Comparison of ENCODE assay signal across 9 cellular contexts in genomic region chr5:133032852-133033742, GRCh38. TPM values are rescaled to one million over a fixed set of nuclear protein-coding genes. Genes with fewer than 3 reads are reported as not detected.
A peak's percentile ranks its signal among the peaks of the same experiment; 100 is the strongest.
DNase-seq lines count a peak whose midpoint lies in the region; ATAC-seq and TF ChIP-seq lines count a peak whose summit lies in the region.
"Had no signal": no experiment of that assay in that cellular context is flagged by ENCODE, and none has a peak within 500 bp of the region (broad histone marks: within the 10 kb centered on the region; RNA-seq: fewer than 3 reads in every experiment).

No MANE protein-coding gene starts in this region.

- TSS peak; percentile 99 for BruUV-seq in OCI-LY7 (replicated peaks; lab: Mats Ljungman, UMichigan)

- H3K4me1 ChIP-seq in OCI-LY7 (ENCODE audit: insufficient read depth, low read length, poor library complexity, severe bottlenecking), result peaks cover 72% of the 10 kb centered on the region
- H3K4me1 ChIP-seq: prostate gland had no signal

- no peaks in the 10 kb centered on the region for H3K79me2 ChIP-seq in OCI-LY7 (ENCODE audit: insufficient read depth, low read depth, low read length)

- peak; percentile 63 for ATAC-seq in GM21381 (IDR thresholded peaks at IDR 0.05; ENCODE audit: unreplicated experiment)
- peak; percentile 91 for ATAC-seq in left colon
- ATAC-seq in HG03469 (IDR thresholded peaks at IDR 0.05; ENCODE audit: unreplicated experiment), result no peak
- no peak for ATAC-seq in GM21367 (IDR thresholded peaks at IDR 0.05; ENCODE audit: unreplicated experiment)

- H3K27ac ChIP-seq in OCI-LY7 (ENCODE audit: low read depth, low read length, poor library complexity, severe bottlenecking), result peak overlapping the region; percentile 97
- H3K27ac ChIP-seq: prostate gland had no signal

- peak overlapping the region; percentile 26; the same call in 1 of the 2 replicates for H2AFZ ChIP-seq in OCI-LY7 (ENCODE audit: low read length)

- H3K4me2 ChIP-seq in OCI-LY7 (ENCODE audit: low read length), result peak overlapping the region; percentile 71

- H3K4me3 ChIP-seq in OCI-LY7 (ENCODE audit: low read depth, low read length, poor library complexity, severe bottlenecking), result peak overlapping the region; percentile 44
- H3K4me3 ChIP-seq: prostate gland had no signal

- intact Hi-C loops in OCI-LY7 (cut with micrococcal nuclease; ENCODE audit: unreplicated experiment), result loop anchor here (1.0 to 5.0 kb wide), 3 partner anchors 18 to 1999 kb away; partner anchors contain the start of gene PITX1
- intact Hi-C loops in left colon (cut with DNase I, micrococcal nuclease), result no loop called here

- no peaks in the 10 kb centered on the region for H3K36me3 ChIP-seq in OCI-LY7 (ENCODE audit: insufficient read depth, low read length)
- H3K36me3 ChIP-seq: prostate gland had no signal

- H4K20me1 ChIP-seq in OCI-LY7 (ENCODE audit: insufficient read depth, low read length), result no peaks in the 10 kb centered on the region

- H3K9me3 ChIP-seq in OCI-LY7 (ENCODE audit: low read length), result no peaks in the 10 kb centered on the region
- H3K9me3 ChIP-seq: prostate gland had no signal

- POLR2A ChIA-PET in OCI-LY7 (lab: Charles Lee), result interaction anchor here (0.5 to 6.8 kb wide), 11 partner anchors 7 to 1841 kb away, joined by 3 to 70 read pairs (median 4); partner anchors contain the start of genes HSPA4 and TXNDC15

- H3K9me2 ChIP-seq in OCI-LY7 (ENCODE audit: insufficient read depth, low read length), result no peaks in the 10 kb centered on the region

- DNase-seq in EH (ENCODE audit: low read depth) (peak; percentile 43), OCI-LY7 (ENCODE audit: low spot score) (peak; percentile 90), left colon (no peak), DMS53 (lab: John Stamatoyannopoulos, UW) (no peak), DMS79 treated with DMSO at 0.1 percent for 48 hours (lab: John Stamatoyannopoulos, UW) (no peak)

- no peak for TF ChIP-seq CTCF in OCI-LY7 (conservative IDR thresholded peaks at IDR 0.05; ENCODE audit: low read length)

- CTCF ChIA-PET in OCI-LY7 (lab: Charles Lee; ENCODE audit: unreplicated experiment), result interaction anchor here (0.6 to 1.3 kb wide), 2 partner anchors 8 to 16 kb away, joined by 3 to 4 read pairs; no protein-coding TSS in a partner anchor

RNA-seq across cellular contexts. Expression of gene ZCCHC10, which starts 6.7 kb away (rescaled TPM):
- 26.9 and 27.2 TPM in 2 replicates for total RNA-seq in OCI-LY7 (2014; rRNA removed; shearing (Covaris generic))
- 45.2 and 45.4 TPM in 2 replicates for total RNA-seq in OCI-LY7 (2022)
- 10 to 100 TPM; 31.1 to 36.6 TPM for total RNA-seq in left colon

RNA-seq across cellular contexts. Expression of gene HSPA4, which starts 18.7 kb away (rescaled TPM):
- 65.4 and 86.6 TPM in 2 replicates for total RNA-seq in OCI-LY7 (2014; rRNA removed; shearing (Covaris generic))
- total RNA-seq in OCI-LY7 (2022), result 190 and 226 TPM in 2 replicates
- 10 to 100 TPM; 71.6 to 80.1 TPM for total RNA-seq in left colon

Comparison
In these comparisons a context has a peak if more than half of its experiments do, and no peak if none do; other contexts are left out.
1. DNase-seq: peak in EH (single experiment) and OCI-LY7 (single experiment); none in left colon (0 of 2), DMS53 (single experiment) and DMS79 treated with DMSO at 0.1 percent for 48 hours (single experiment).
2. ATAC-seq: peak in GM21381 (single experiment) and left colon (single experiment); none in HG03469 (single experiment) and GM21367 (single experiment).